ENCODE assay signal across 1 cellular context in genomic region chr22:18103527-18104269, GRCh38.
TF ChIP-seq lines count a peak whose summit lies in the region.

No MANE protein-coding gene starts in this region.

TF ChIP-seq in WTC11, 78 proteins besides CTCF, POLR2A, EP300 and RAD21 (continued from another document):
- TF ChIP-seq AFF4 (CRISPR knock-in tag; IDR thresholded peaks at IDR 0.05; ENCODE audit: borderline replicate concordance) = no peak
- no peak for TF ChIP-seq ZNF138 (CRISPR knock-in tag; conservative IDR thresholded peaks at IDR 0.05)
- no peak for TF ChIP-seq ZNF232 (CRISPR knock-in tag; IDR thresholded peaks at IDR 0.05)
- TF ChIP-seq ATF1 (CRISPR knock-in tag; IDR thresholded peaks at IDR 0.05) = no peak
- TF ChIP-seq TEAD4 (CRISPR knock-in tag; IDR thresholded peaks at IDR 0.05) = no peak
- no peak for TF ChIP-seq ZNF219 (CRISPR knock-in tag; IDR thresholded peaks at IDR 0.05; ENCODE audit: borderline replicate concordance)
- TF ChIP-seq TP53 (CRISPR knock-in tag; IDR thresholded peaks at IDR 0.05) = no peak
- TF ChIP-seq ZNF671 (CRISPR knock-in tag; IDR thresholded peaks at IDR 0.05) = no peak
- TF ChIP-seq ZNF281 (CRISPR knock-in tag; IDR thresholded peaks at IDR 0.05) = no peak
- TF ChIP-seq ZBTB43 (CRISPR knock-in tag; IDR thresholded peaks at IDR 0.05) = no peak
- no peak for TF ChIP-seq SOX15 (CRISPR knock-in tag; IDR thresholded peaks at IDR 0.05)
- TF ChIP-seq HMGXB4 (CRISPR knock-in tag; IDR thresholded peaks at IDR 0.05) = no peak
- TF ChIP-seq ATF3 (CRISPR knock-in tag; conservative IDR thresholded peaks at IDR 0.05) = no peak
- TF ChIP-seq NR2C2 (CRISPR knock-in tag; IDR thresholded peaks at IDR 0.05) = no peak
TF ChIP-seq in WTC11: peak in this region for 0.
